23 cellular contexts compared by ENCODE assay signal in the genomic region with DNA sequence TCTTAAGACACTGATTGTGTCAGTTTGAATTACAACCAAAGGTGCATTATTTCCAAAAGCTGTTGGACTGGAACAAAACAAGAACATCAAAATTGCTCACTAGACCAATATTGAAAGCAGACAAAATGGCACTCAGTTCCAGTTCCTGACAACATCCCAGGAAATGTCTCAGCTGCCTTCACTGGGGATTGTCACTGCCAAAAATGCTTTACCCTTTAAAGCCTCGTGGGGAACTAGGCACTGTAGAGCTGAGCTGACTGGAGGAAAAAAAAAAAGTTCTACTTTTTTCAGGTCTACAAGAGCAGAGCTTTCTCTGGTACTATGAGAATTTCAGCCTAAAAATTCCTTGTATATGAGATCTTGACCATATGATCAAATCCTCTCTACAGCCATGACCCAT. TPM values are rescaled to one million over a fixed set of nuclear protein-coding genes. Genes with fewer than 3 reads are reported as not detected.
DNase-seq lines count a peak whose midpoint lies in the region; ATAC-seq, FAIRE-seq and TF ChIP-seq lines count a peak whose summit lies in the region.
"Had no signal": no experiment of that assay in that cellular context is flagged by ENCODE, and none has a peak within 500 bp of the region (broad histone marks: within the 10 kb centered on the region; RNA-seq: fewer than 3 reads in every experiment).

No MANE protein-coding gene starts in this region.

- TF ChIP-seq CTCF in fibroblast of the aortic adventitia (IDR thresholded peaks at IDR 0.05; ENCODE audit: insufficient read depth, low read length), result no peak

- no peaks in the 10 kb centered on the region for H3K27me3 Mint-ChIP-seq in stimulated activated memory B cell treated with anti-CD40 and anti-IgM and Interleukin-4, amounts not matched to agents 10 μg/mL and 1 μg/mL and 100 μg/mL, for 72 hours
- H3K27me3 Mint-ChIP-seq: CD4-positive, alpha-beta memory T cell; IgD-negative memory B cell had no signal

- in situ Hi-C loops in SK-MEL-5 (cut with HindIII; ENCODE audit: low pct_unique_long_range_greater_than_20kb, low sequenced_read_pairs), result no loop called here

- H3K27ac Mint-ChIP-seq in stimulated activated memory B cell treated with anti-CD40 and anti-IgM and Interleukin-4, amounts not matched to agents 10 μg/mL and 1 μg/mL and 100 μg/mL, for 72 hours, result no peak overlapping the region
- H3K27ac Mint-ChIP-seq: CD4-positive, alpha-beta memory T cell; IgD-negative memory B cell had no signal

- no peak overlapping the region for H3K4me3 Mint-ChIP-seq in stimulated activated memory B cell treated with anti-CD40 and anti-IgM and Interleukin-4, amounts not matched to agents 10 μg/mL and 1 μg/mL and 100 μg/mL, for 72 hours
- H3K4me3 Mint-ChIP-seq: CD4-positive, alpha-beta memory T cell; IgD-negative memory B cell had no signal

- FAIRE-seq in GM12891 (lab: Jason Lieb, UNC), result peak; percentile 20
- FAIRE-seq: GM18507 had no signal

- ATAC-seq in stimulated activated memory B cell treated with anti-CD40 and anti-IgM and Interleukin-4, amounts not matched to agents 10 μg/mL and 1 μg/mL and 100 μg/mL, for 72 hours, result no peak
- no peak for ATAC-seq in HG03354 (IDR thresholded peaks at IDR 0.05; ENCODE audit: poor library complexity, severe bottlenecking, unreplicated experiment)
- ATAC-seq: HCT116 had no signal

- DNase-seq in AG08396 (ENCODE audit: low spot score) (peak; percentile 14), GM12891 (ENCODE audit: insufficient read length, low spot score) (no peak), SK-MEL-5 (ENCODE audit: low read depth, low spot score) (peak; percentile 32), fibroblast of the aortic adventitia (ENCODE audit: low read depth) (peak; percentile 3), T-helper 2 cell (no peak)
- DNase-seq: Caco-2; CD4-positive, alpha-beta memory T cell; DMS 273 treated with DMSO at 0.1 percent for 48 hours; DND-41; GOT3; Karpas-422; MG63; NCI-H1417 treated with DMSO at 0.1 percent for 48 hours; NCI-H187; NCI-H69; PC-9; SJCRH30 had no signal

- no peak overlapping the region for H3K4me3 ChIP-seq in fibroblast of the aortic adventitia (ENCODE audit: low read depth, low read length)
- H3K4me3 ChIP-seq: BLaER1 treated with 17β-estradiol and CSF1 and Interleukin-3, amounts not matched to agents 10 nM and 100 nM; MG63; PC-9; SJCRH30 had no signal

- no peaks in the 10 kb centered on the region for H3K9me3 Mint-ChIP-seq in stimulated activated memory B cell treated with anti-CD40 and anti-IgM and Interleukin-4, amounts not matched to agents 10 μg/mL and 1 μg/mL and 100 μg/mL, for 72 hours
- H3K9me3 Mint-ChIP-seq: CD4-positive, alpha-beta memory T cell; IgD-negative memory B cell had no signal

- no peaks in the 10 kb centered on the region for H3K4me1 Mint-ChIP-seq in stimulated activated memory B cell treated with anti-CD40 and anti-IgM and Interleukin-4, amounts not matched to agents 10 μg/mL and 1 μg/mL and 100 μg/mL, for 72 hours

- TF ChIP-seq POLR2A in GM12891 (IDR thresholded peaks at IDR 0.05; ENCODE audit: low read depth, low read length), result no peak

- peaks cover 17% of the 10 kb centered on the region for H3K36me3 Mint-ChIP-seq in stimulated activated memory B cell treated with anti-CD40 and anti-IgM and Interleukin-4, amounts not matched to agents 10 μg/mL and 1 μg/mL and 100 μg/mL, for 72 hours

TF ChIP-seq in GM12891, 5 proteins besides CTCF, POLR2A, EP300 and RAD21:
- TF ChIP-seq SPI1 (IDR thresholded peaks at IDR 0.05; ENCODE audit: low read depth, low read length), result no peak
- TF ChIP-seq POLR2AphosphoS5 (IDR thresholded peaks at IDR 0.05; ENCODE audit: low read depth, low read length), result no peak

RNA-seq across cellular contexts. Expression of a gene that starts 21.9 kb away (rescaled TPM):
- not detected for polyA plus RNA-seq in GM12891 (2012; ENCODE audit: low read depth, missing spikeins)
- 0.19 TPM in 1 of 2 replicates, not detected in the other for total RNA-seq in SK-MEL-5 (2014; rRNA removed; shearing (Covaris generic))
- polyA plus RNA-seq in SK-MEL-5 (2015; cell fraction: cytosol; rRNA removed), result 0.25 TPM in 1 of 2 replicates, not detected in the other
- 0.93 TPM in 1 of 2 replicates, not detected in the other for polyA plus RNA-seq in SK-MEL-5 (2015; cell fraction: nucleus; rRNA removed)
- total RNA-seq in fibroblast of the aortic adventitia (ENCODE audit: low replicate concordance), result 2.9 TPM in 1 of 2 replicates, not detected in the other
- polyA plus RNA-seq: CD4-positive, alpha-beta memory T cell; IgD-negative memory B cell had no signal

Comparison
In these comparisons a context has a peak if more than half of its experiments do, and no peak if none do; other contexts are left out.
1. DNase-seq: peak in AG08396 (single experiment), SK-MEL-5 (single experiment) and fibroblast of the aortic adventitia (single experiment); none in GM12891 (single experiment) and T-helper 2 cell (0 of 5).